ENCODE assay signal across 1 cellular context in the genomic region with DNA sequence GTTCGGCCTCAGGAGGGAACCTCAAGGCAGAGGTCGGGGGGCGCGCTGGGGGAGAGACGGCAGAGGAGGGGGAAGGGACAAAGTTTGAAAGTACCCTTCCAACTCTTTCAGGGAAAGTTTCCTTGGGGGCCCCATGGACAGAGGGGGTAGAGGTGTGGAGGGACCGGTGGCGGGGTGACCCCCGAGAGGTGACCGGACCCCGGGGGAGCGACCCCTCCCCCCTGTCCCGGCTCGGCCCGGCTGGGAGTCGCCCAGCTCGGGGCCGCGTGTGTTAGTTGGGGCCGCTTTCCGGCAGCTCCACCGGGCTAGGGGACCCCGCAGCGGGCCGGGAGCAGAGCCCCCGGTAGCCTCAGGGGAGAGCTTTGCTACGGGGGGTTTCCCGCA.
TF ChIP-seq lines count a peak whose summit lies in the region.

No MANE protein-coding gene starts in this region.

TF ChIP-seq in IMR-90, 13 proteins besides CTCF, POLR2A, EP300 and RAD21:
- no peak for TF ChIP-seq RCOR1 (IDR thresholded peaks at IDR 0.05; ENCODE audit: insufficient replicate concordance, low read length)
